ENCODE assay signal across 23 cellular contexts in the genomic region with DNA sequence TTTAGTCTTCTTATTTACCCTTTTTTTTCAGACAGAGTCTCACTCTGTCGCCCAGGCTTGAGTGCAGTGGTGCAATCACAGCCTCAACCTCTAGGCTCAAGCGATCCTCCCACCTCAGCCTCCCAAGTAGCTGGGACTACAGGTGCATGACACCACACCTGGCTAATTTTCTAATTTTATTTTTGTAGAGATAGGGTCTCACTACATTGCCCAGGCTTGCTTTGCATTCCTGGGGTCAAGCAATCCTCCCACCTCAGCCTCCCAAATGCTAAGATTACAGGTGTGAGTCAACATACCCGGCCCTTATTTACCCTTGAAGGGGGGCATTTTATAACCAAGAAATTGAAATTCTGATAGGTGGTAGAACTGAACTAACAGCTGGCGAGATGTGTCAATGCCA.
"Had no signal": no experiment of that assay in that cellular context is flagged by ENCODE, and none has a peak within 500 bp of the region (broad histone marks: within the 10 kb centered on the region; RNA-seq: fewer than 3 reads in every experiment).

No MANE protein-coding gene starts in this region.

- H3K27ac Mint-ChIP-seq: mesothelial cell of epicardium had no signal

- H3K4me1 ChIP-seq: foreskin keratinocyte, heart left ventricle, left lung, lower lobe of right lung had no signal

- H3K9me3 ChIP-seq: esophagus muscularis mucosa, gastroesophageal sphincter, heart left ventricle, left lung, lower lobe of right lung, mucosa of descending colon had no signal

- H3K27ac ChIP-seq: coronary artery, dorsolateral prefrontal cortex, esophagus muscularis mucosa, foreskin keratinocyte, gastroesophageal sphincter, heart left ventricle, hepatocyte, left lung, lower lobe of right lung had no signal

- H3K27me3 ChIP-seq: dorsolateral prefrontal cortex, esophagus muscularis mucosa, foreskin keratinocyte, gastroesophageal sphincter, heart left ventricle, hepatocyte, left lung had no signal

- H3K36me3 ChIP-seq: esophagus muscularis mucosa, gastroesophageal sphincter, heart left ventricle, left lung, lower lobe of right lung had no signal

- DNase-seq: dermis blood vessel endothelial cell; dorsolateral prefrontal cortex; effector CD4-positive, alpha-beta T cell; effector memory CD4-positive, alpha-beta T cell; foreskin keratinocyte; heart left ventricle; hypothalamus; left cardiac atrium; left lung; left ventricle myocardium superior; lower lobe of right lung; mesenchymal stem cell; mucosa of descending colon had no signal

- ATAC-seq: foreskin keratinocyte, gastroesophageal sphincter, heart left ventricle, left cardiac atrium, left lung, left ventricle myocardium superior, lower lobe of right lung, mucosa of descending colon had no signal

- FAIRE-seq: colon, endothelial cell of umbilical vein, frontal cortex, islet of Langerhans, keratinocyte had no signal

- H3K4me3 Mint-ChIP-seq: mesothelial cell of epicardium had no signal

- H3K4me3 ChIP-seq: coronary artery, dorsolateral prefrontal cortex, esophagus muscularis mucosa, gastroesophageal sphincter, heart left ventricle, hepatocyte, left lung, lower lobe of right lung, mucosa of descending colon had no signal

- H3K9me3 Mint-ChIP-seq: mesothelial cell of epicardium had no signal
